Comparison of ENCODE assay signal across 8 cellular contexts in genomic region chrX:32448320-32448719, GRCh38.
DNase-seq lines count a peak whose midpoint lies in the region; ATAC-seq lines count a peak whose summit lies in the region.

No MANE protein-coding gene starts in this region.

- H3K36me3 ChIP-seq in SJCRH30: no peaks in the 10 kb centered on the region

- no peaks in the 10 kb centered on the region for H3K27me3 ChIP-seq in SJCRH30

- H3K4me1 ChIP-seq in SJCRH30: no peaks in the 10 kb centered on the region

- peak; percentile 4 for DNase-seq in NCI-H510A treated with DMSO at 0.1 percent for 48 hours (lab: John Stamatoyannopoulos, UW)
- no peak for DNase-seq in NCI-H510A (lab: John Stamatoyannopoulos, UW)
- DNase-seq in NCI-H460 (ENCODE audit: extremely low read depth, low read depth): peak; percentile 12
- peak; percentile 4 for DNase-seq in medulla oblongata (ENCODE audit: extremely low spot score)
- DNase-seq in COLO668 (lab: John Stamatoyannopoulos, UW; ENCODE audit: unreplicated experiment): no peak
- no peak for DNase-seq in SJCRH30
- no peak for DNase-seq in hepatic stellate cell (ENCODE audit: low spot score)

- no peak overlapping the region for H3K4me3 ChIP-seq in SJCRH30

- H3K9me3 ChIP-seq in SJCRH30 (replicated peaks): no peaks in the 10 kb centered on the region

- no peak overlapping the region for H3K27ac ChIP-seq in SJCRH30

- peak; percentile 99 for ATAC-seq in HG02763 (IDR thresholded peaks at IDR 0.05; ENCODE audit: unreplicated experiment)

Comparison
In these comparisons a context has a peak if more than half of its experiments do, and no peak if none do; other contexts are left out.
1. DNase-seq: peak in NCI-H510A treated with DMSO at 0.1 percent for 48 hours (single experiment), NCI-H460 (single experiment) and medulla oblongata (single experiment); none in NCI-H510A (single experiment), COLO668 (single experiment), SJCRH30 (0 of 2) and hepatic stellate cell (single experiment).